ENCODE assay signal across 29 cellular contexts in genomic region chr5:14177651-14178050, GRCh38. TPM values are rescaled to one million over a fixed set of nuclear protein-coding genes. Genes with fewer than 3 reads are reported as not detected.
A peak's percentile ranks its signal among the peaks of the same experiment; 100 is the strongest.
DNase-seq lines count a peak whose midpoint lies in the region; ATAC-seq, FAIRE-seq and TF ChIP-seq lines count a peak whose summit lies in the region.
"Had no signal": no experiment of that assay in that cellular context is flagged by ENCODE, and none has a peak within 500 bp of the region (broad histone marks: within the 10 kb centered on the region; RNA-seq: fewer than 3 reads in every experiment).

No MANE protein-coding gene starts in this region.

- no peak for ATAC-seq in stimulated activated memory B cell treated with anti-CD40 and anti-IgM and Interleukin-4, amounts not matched to agents 10 μg/mL and 1 μg/mL and 100 μg/mL, for 72 hours
- ATAC-seq in stimulated activated naive CD8-positive, alpha-beta T cell treated with anti-CD3 and anti-CD28 coated beads, Interleukin-15, amount 100 ng/mL, for 72 hours, result no peak
- no peak for ATAC-seq in GM21447 (IDR thresholded peaks at IDR 0.05; ENCODE audit: unreplicated experiment)
- ATAC-seq: esophagus mucosa, Right ventricle myocardium inferior, T-cell had no signal

- H3K27ac ChIP-seq in PC-9 (peak overlapping the region; percentile 13; the same call in 1 of the 2 replicates), fibroblast of lung (ENCODE audit: insufficient read depth, low read length) (peak overlapping the region; percentile 72)
- H3K27ac ChIP-seq: BLaER1, skin epidermis, vagina had no signal

- no peaks in the 10 kb centered on the region for H3K9me2 ChIP-seq in PC-9 (ENCODE audit: insufficient read depth)

- POLR2A ChIA-PET in PC-9 (lab: Charles Lee; ENCODE audit: unreplicated experiment), result no interaction called here

- no peaks in the 10 kb centered on the region for H3K9me3 Mint-ChIP-seq in stimulated activated memory B cell treated with anti-CD40 and anti-IgM and Interleukin-4, amounts not matched to agents 10 μg/mL and 1 μg/mL and 100 μg/mL, for 72 hours
- no peaks in the 10 kb centered on the region for H3K9me3 Mint-ChIP-seq in stimulated activated naive CD8-positive, alpha-beta T cell treated with anti-CD3 and anti-CD28 coated beads, Interleukin-15, amount 100 ng/mL, for 72 hours
- H3K9me3 Mint-ChIP-seq: activated naive CD4-positive, alpha-beta T cell treated with anti-CD3 and anti-CD28 coated beads, Interleukin-2, amount 50 U/mL, for 24 hours; activated T-helper 1 cell treated with anti-CD3 and anti-CD28 coated beads, Interleukin-12 subunit alpha, Interleukin-12 subunit beta, Interleukin-2, Interleukin-4 antibody, amounts not matched to agents 30 ng/mL and 10 ng/mL and 1 ng/mL, durations not matched to agents 14 hours and 24 hours and 36 hours; nephron; T-cell had no signal

- H3K79me2 ChIP-seq in PC-9 (ENCODE audit: low read depth), result peaks cover 99% of the 10 kb centered on the region
- peaks cover 99% of the 10 kb centered on the region for H3K79me2 ChIP-seq in fibroblast of lung (ENCODE audit: control insufficient read depth, insufficient read depth, low read length)

- H3K9me3 ChIP-seq in PC-9 (ENCODE audit: insufficient read depth, low read depth) (no peaks in the 10 kb centered on the region), fibroblast of lung (ENCODE audit: control insufficient read depth, insufficient read depth, low read depth, low read length) (no peaks in the 10 kb centered on the region)
- H3K9me3 ChIP-seq: BLaER1, Caco-2, vagina had no signal

- H3K4me3 ChIP-seq in PC-9 (no peak overlapping the region), fibroblast of lung (replicated peaks in 1 of 4; ENCODE audit: control extremely low read depth in 1 of 4, insufficient read depth in 1 of 4, low read depth in 3 of 4, low read length in 4 of 4) (no peak overlapping the region)
- H3K4me3 ChIP-seq: BLaER1, skin epidermis, vagina had no signal

- peaks cover 55% of the 10 kb centered on the region for H3K4me1 Mint-ChIP-seq in stimulated activated memory B cell treated with anti-CD40 and anti-IgM and Interleukin-4, amounts not matched to agents 10 μg/mL and 1 μg/mL and 100 μg/mL, for 72 hours
- peaks cover 10% of the 10 kb centered on the region for H3K4me1 Mint-ChIP-seq in stimulated activated naive CD8-positive, alpha-beta T cell treated with anti-CD3 and anti-CD28 coated beads, Interleukin-15, amount 100 ng/mL, for 72 hours
- H3K4me1 Mint-ChIP-seq: activated naive CD4-positive, alpha-beta T cell treated with anti-CD3 and anti-CD28 coated beads, Interleukin-2, amount 50 U/mL, for 24 hours had no signal

- no TSS peak for BruUV-seq in PC-9 (replicated peaks; lab: Mats Ljungman, UMichigan)

- no peak for FAIRE-seq in GM19239 (lab: Jason Lieb, UNC)

- H3K36me3 Mint-ChIP-seq in stimulated activated memory B cell treated with anti-CD40 and anti-IgM and Interleukin-4, amounts not matched to agents 10 μg/mL and 1 μg/mL and 100 μg/mL, for 72 hours, result no peaks in the 10 kb centered on the region
- H3K36me3 Mint-ChIP-seq: activated naive CD4-positive, alpha-beta T cell treated with anti-CD3 and anti-CD28 coated beads, Interleukin-2, amount 50 U/mL, for 24 hours; T-cell had no signal

- H3K9ac ChIP-seq in fibroblast of lung (ENCODE audit: insufficient read depth, low read length), result no peak overlapping the region
- H3K9ac ChIP-seq: BLaER1 had no signal

- H4K20me1 ChIP-seq in PC-9 (ENCODE audit: insufficient read depth) (peaks cover 13% of the 10 kb centered on the region; the same call in 1 of the 2 replicates), fibroblast of lung (ENCODE audit: control insufficient read depth, extremely low read depth, insufficient read depth, low read length) (no peaks in the 10 kb centered on the region)

- peak; percentile 25 for DNase-seq in NCI-H82 (lab: John Stamatoyannopoulos, UW)
- no peak for DNase-seq in NCI-H82 treated with DMSO at 0.1 percent for 48 hours (lab: John Stamatoyannopoulos, UW; ENCODE audit: unreplicated experiment)
- DNase-seq in PC-9, result no peak
- DNase-seq in fibroblast of lung (ENCODE audit: low read depth in 2 of 2), result no peak
- no peak for DNase-seq in stimulated activated naive CD8-positive, alpha-beta T cell treated with anti-CD3 and anti-CD28 coated beads, Interleukin-15, amount 100 ng/mL, for 72 hours
- no peak for DNase-seq in GM19239 (ENCODE audit: insufficient read length, low spot score)
- DNase-seq: 8988T; activated CD4-positive, alpha-beta T cell treated with anti-CD3 and anti-CD28 coated beads for 4 hours; aorta; Caco-2; cerebellar nuclear complex; EL; Kasumi-1; NCI-H1092 treated with DMSO at 0.1 percent for 48 hours; NCI-H2081 treated with DMSO at 0.1 percent for 48 hours; NCI-H446 treated with DMSO at 0.1 percent for 48 hours; stimulated activated CD4-positive, alpha-beta T cell treated with anti-CD3 and anti-CD28 coated beads, Interleukin-4, amount 100 ng/mL, for 4 hours; T-cell had no signal

- TF ChIP-seq CTCF in PC-9 (conservative IDR thresholded peaks at IDR 0.05) (no peak), fibroblast of lung (conservative IDR thresholded peaks at IDR 0.05 in 1 of 2, IDR thresholded peaks at IDR 0.05 in 1 of 2; ENCODE audit: low read depth in 1 of 2, low read length in 2 of 2) (no peak)

- CTCF ChIA-PET in PC-9 (lab: Charles Lee), result no interaction called here

- H3K4me1 ChIP-seq in PC-9 (replicated peaks; ENCODE audit: insufficient read depth) (peaks cover 62% of the 10 kb centered on the region), fibroblast of lung (ENCODE audit: control insufficient read depth, extremely low read depth, insufficient read depth, low read length) (peaks cover 38% of the 10 kb centered on the region)

- no peaks in the 10 kb centered on the region for H3K27me3 Mint-ChIP-seq in stimulated activated memory B cell treated with anti-CD40 and anti-IgM and Interleukin-4, amounts not matched to agents 10 μg/mL and 1 μg/mL and 100 μg/mL, for 72 hours
- H3K27me3 Mint-ChIP-seq in stimulated activated naive CD8-positive, alpha-beta T cell treated with anti-CD3 and anti-CD28 coated beads, Interleukin-15, amount 100 ng/mL, for 72 hours, result peaks cover 29% of the 10 kb centered on the region
- H3K27me3 Mint-ChIP-seq: progenitor cell of endocrine pancreas had no signal

- no peak overlapping the region for H2AFZ ChIP-seq in PC-9
- no peak overlapping the region for H2AFZ ChIP-seq in fibroblast of lung (ENCODE audit: low read length)

- H3K27me3 ChIP-seq in PC-9 (ENCODE audit: insufficient read depth, low read depth) (no peaks in the 10 kb centered on the region), fibroblast of lung (ENCODE audit: control insufficient read depth, insufficient read depth, low read length) (no peaks in the 10 kb centered on the region)
- H3K27me3 ChIP-seq: BLaER1, vagina had no signal

- no peak overlapping the region for H3K4me2 ChIP-seq in PC-9
- H3K4me2 ChIP-seq in fibroblast of lung (ENCODE audit: extremely low read depth, insufficient read depth, low read length), result peak overlapping the region; percentile 2
- H3K4me2 ChIP-seq: BLaER1 had no signal

- H3F3A ChIP-seq in PC-9 (ENCODE audit: insufficient read depth, low read depth), result peaks cover 26% of the 10 kb centered on the region; the same call in 1 of the 2 replicates

- H3K36me3 ChIP-seq in PC-9 (ENCODE audit: low read depth) (peaks cover 5% of the 10 kb centered on the region), fibroblast of lung (ENCODE audit: control insufficient read depth, insufficient read depth, low read length) (no peaks in the 10 kb centered on the region)
- H3K36me3 ChIP-seq: BLaER1, vagina had no signal

- intact Hi-C loops in PC-9 (cut with micrococcal nuclease; ENCODE audit: unreplicated experiment), result no loop called here

- H3K27ac Mint-ChIP-seq in stimulated activated memory B cell treated with anti-CD40 and anti-IgM and Interleukin-4, amounts not matched to agents 10 μg/mL and 1 μg/mL and 100 μg/mL, for 72 hours, result peak overlapping the region; percentile 45
- no peak overlapping the region for H3K27ac Mint-ChIP-seq in stimulated activated naive CD8-positive, alpha-beta T cell treated with anti-CD3 and anti-CD28 coated beads, Interleukin-15, amount 100 ng/mL, for 72 hours
- H3K27ac Mint-ChIP-seq: activated naive CD4-positive, alpha-beta T cell treated with anti-CD3 and anti-CD28 coated beads, Interleukin-2, amount 50 U/mL, for 24 hours; activated T-helper 1 cell treated with anti-CD3 and anti-CD28 coated beads, Interleukin-12 subunit alpha, Interleukin-12 subunit beta, Interleukin-2, Interleukin-4 antibody, amounts not matched to agents 30 ng/mL and 10 ng/mL and 1 ng/mL, durations not matched to agents 14 hours and 24 hours and 36 hours; T-cell had no signal

- H3K4me3 Mint-ChIP-seq in stimulated activated memory B cell treated with anti-CD40 and anti-IgM and Interleukin-4, amounts not matched to agents 10 μg/mL and 1 μg/mL and 100 μg/mL, for 72 hours, result no peak overlapping the region
- no peak overlapping the region for H3K4me3 Mint-ChIP-seq in stimulated activated naive CD8-positive, alpha-beta T cell treated with anti-CD3 and anti-CD28 coated beads, Interleukin-15, amount 100 ng/mL, for 72 hours
- H3K4me3 Mint-ChIP-seq: activated naive CD4-positive, alpha-beta T cell treated with anti-CD3 and anti-CD28 coated beads, Interleukin-2, amount 50 U/mL, for 24 hours; activated T-helper 1 cell treated with anti-CD3 and anti-CD28 coated beads, Interleukin-12 subunit alpha, Interleukin-12 subunit beta, Interleukin-2, Interleukin-4 antibody, amounts not matched to agents 30 ng/mL and 10 ng/mL and 1 ng/mL, durations not matched to agents 14 hours and 24 hours and 36 hours; nephron; T-cell had no signal

RNA-seq across cellular contexts. Expression of gene TRIO, which starts 34.5 kb away (rescaled TPM):
- 596 and 756 TPM in 2 replicates for total RNA-seq in PC-9 (2021)
- 139 and 281 TPM in 2 replicates for total RNA-seq in fibroblast of lung
- 120 and 134 TPM in 2 replicates for polyA plus RNA-seq in fibroblast of lung
- 77.4 and 100 TPM in 2 replicates for polyA plus RNA-seq in fibroblast of lung (2012)
- polyA minus RNA-seq in fibroblast of lung (ENCODE audit: low replicate concordance), result 721 and 815 TPM in 2 replicates
